ENCODE assay signal across 7 cellular contexts in genomic region chr6:169198885-169199284, GRCh38. TPM values are rescaled to one million over a fixed set of nuclear protein-coding genes. Genes with fewer than 3 reads are reported as not detected.
"Had no signal": no experiment of that assay in that cellular context is flagged by ENCODE, and none has a peak within 500 bp of the region (broad histone marks: within the 10 kb centered on the region; RNA-seq: fewer than 3 reads in every experiment).

No MANE protein-coding gene starts in this region.

- H3K4me3 Mint-ChIP-seq: IgD-negative memory B cell had no signal

- H3K4me3 ChIP-seq: K562 had no signal

- DNase-seq: IMR-90, KBM-7 had no signal

- H3K27me3 Mint-ChIP-seq: IgD-negative memory B cell had no signal

- H3K4me1 Mint-ChIP-seq: IgD-negative memory B cell had no signal

- H3K27ac ChIP-seq: HL-60 had no signal

- H3K9me3 Mint-ChIP-seq: IgD-negative memory B cell had no signal

- ATAC-seq: HepG2, K562 had no signal

RNA-seq across cellular contexts. Expression of gene THBS2, which starts 54.8 kb away (rescaled TPM):
- total RNA-seq: HT-29 had no signal
